In genomic region chr2:29042581-29043075, GRCh38 we compare ENCODE assay signal across 13 cellular contexts. TPM values are rescaled to one million over a fixed set of nuclear protein-coding genes. Genes with fewer than 3 reads are reported as not detected.
DNase-seq lines count a peak whose midpoint lies in the region; ATAC-seq and TF ChIP-seq lines count a peak whose summit lies in the region.
"Had no signal": no experiment of that assay in that cellular context is flagged by ENCODE, and none has a peak within 500 bp of the region (broad histone marks: within the 10 kb centered on the region; RNA-seq: fewer than 3 reads in every experiment).

No MANE protein-coding gene starts in this region.

- TF ChIP-seq CTCF in fibroblast of villous mesenchyme (IDR thresholded peaks at IDR 0.05; ENCODE audit: insufficient read depth, low read depth, low read length), result no peak

- DNase-seq in NCI-H1417 (lab: John Stamatoyannopoulos, UW) (peak in 2 of 3 experiments; percentile 76 to 82), NCI-H1417 treated with DMSO at 0.1 percent for 48 hours (lab: John Stamatoyannopoulos, UW) (no peak), SK-N-DZ (ENCODE audit: low spot score) (peak; percentile 68), fibroblast of villous mesenchyme (ENCODE audit: low read depth) (peak; percentile 76), smooth muscle cell of the brain vasculature (ENCODE audit: low read depth, low spot score) (peak; percentile 10)
- DNase-seq: activated naive CD8-positive, alpha-beta T cell treated with anti-CD3 and anti-CD28 coated beads, Interleukin-2, amount 50 U/mL, for 24 hours; effector CD8-positive, alpha-beta T cell; stimulated activated naive B cell treated with anti-CD40 and anti-IgM and Interleukin-4, amounts not matched to agents 10 μg/mL and 1 μg/mL and 100 μg/mL, for 72 hours had no signal

- no peak overlapping the region for H3K4me3 ChIP-seq in fibroblast of villous mesenchyme (ENCODE audit: low read depth, low read length)

- ATAC-seq in HG02642 (IDR thresholded peaks at IDR 0.05; ENCODE audit: poor library complexity, unreplicated experiment) (no peak), HG03432 (IDR thresholded peaks at IDR 0.05; ENCODE audit: unreplicated experiment) (no peak), GM21526 (IDR thresholded peaks at IDR 0.05; ENCODE audit: low FRiP score, unreplicated experiment) (no peak)
- ATAC-seq: activated naive CD8-positive, alpha-beta T cell treated with anti-CD3 and anti-CD28 coated beads, Interleukin-2, amount 50 U/mL, for 24 hours; stimulated activated naive B cell treated with anti-CD40 and anti-IgM and Interleukin-4, amounts not matched to agents 10 μg/mL and 1 μg/mL and 100 μg/mL, for 72 hours had no signal

RNA-seq across cellular contexts. Expression of gene PCARE, which starts 31.7 kb away (rescaled TPM):
- not detected in 2 replicates for polyA plus RNA-seq in SK-N-DZ (2014; cell fraction: cytosol; rRNA removed)
- polyA plus RNA-seq in SK-N-DZ (2014; cell fraction: nucleus; rRNA removed), result not detected in 2 replicates
- total RNA-seq in fibroblast of villous mesenchyme, result not detected in 2 replicates
- total RNA-seq: T-helper 2 cell treated with Interferon-gamma antibody and Interleukin-4, amounts not matched to agents 100 ng/mL and 5 ng/mL, for 36 hours had no signal
- polyA plus RNA-seq: neural cell had no signal
